Comparison of ENCODE assay signal across 1 cellular context in genomic region chr5:109744261-109744660, GRCh38.
TF ChIP-seq lines count a peak whose summit lies in the region.

No MANE protein-coding gene starts in this region.

TF ChIP-seq in H1, 55 proteins besides CTCF, POLR2A, EP300 and RAD21:
- TF ChIP-seq SP2 (IDR thresholded peaks at IDR 0.05; ENCODE audit: low read length): no peak
- no peak for TF ChIP-seq RNF2 (IDR thresholded peaks at IDR 0.05; ENCODE audit: borderline replicate concordance, low read depth, low read length, missing control alignments, poor library complexity, severe bottlenecking)
- TF ChIP-seq EZH2 (IDR thresholded peaks at IDR 0.05; ENCODE audit: low read depth, low read length, severe bottlenecking): no peak
- TF ChIP-seq KDM5A (IDR thresholded peaks at IDR 0.05; ENCODE audit: low read length): no peak
- TF ChIP-seq TCF12 (IDR thresholded peaks at IDR 0.05; ENCODE audit: low read depth, low read length): no peak
- TF ChIP-seq SP4 (IDR thresholded peaks at IDR 0.05; ENCODE audit: low read length): no peak
- TF ChIP-seq ATF3 (IDR thresholded peaks at IDR 0.05; ENCODE audit: insufficient read depth, low read depth, low read length): no peak
- no peak for TF ChIP-seq SAP30 (IDR thresholded peaks at IDR 0.05; ENCODE audit: insufficient read depth, insufficient replicate concordance, low read length)
- TF ChIP-seq FOSL1 (IDR thresholded peaks at IDR 0.05; ENCODE audit: insufficient read depth, low read depth, low read length): no peak
- TF ChIP-seq HDAC6 (IDR thresholded peaks at IDR 0.05; ENCODE audit: low read depth, low read length): no peak
